9 cellular contexts compared by ENCODE assay signal in genomic region chr1:66335859-66336640, GRCh38.
A peak's percentile ranks its signal among the peaks of the same experiment; 100 is the strongest.
DNase-seq lines count a peak whose midpoint lies in the region; ATAC-seq and TF ChIP-seq lines count a peak whose summit lies in the region.
"Had no signal": no experiment of that assay in that cellular context is flagged by ENCODE, and none has a peak within 500 bp of the region (broad histone marks: within the 10 kb centered on the region; RNA-seq: fewer than 3 reads in every experiment).

No MANE protein-coding gene starts in this region.

- TF ChIP-seq CTCF in NB4 (IDR thresholded peaks at IDR 0.05; ENCODE audit: low read depth, low read length) (no peak), fibroblast of lung (conservative IDR thresholded peaks at IDR 0.05 in 1 of 2, IDR thresholded peaks at IDR 0.05 in 1 of 2; ENCODE audit: low read depth in 1 of 2, low read length in 2 of 2) (no peak), psoas muscle (IDR thresholded peaks at IDR 0.05) (no peak)

- H3K27me3 ChIP-seq in fibroblast of lung (ENCODE audit: control insufficient read depth, insufficient read depth, low read length) (no peaks in the 10 kb centered on the region), psoas muscle (ENCODE audit: insufficient read depth in 3 of 3, low read length in 2 of 3) (no peaks in the 10 kb centered on the region)

- peaks cover 5% of the 10 kb centered on the region for H3K4me1 ChIP-seq in fibroblast of lung (ENCODE audit: control insufficient read depth, extremely low read depth, insufficient read depth, low read length)
- peaks cover 55% of the 10 kb centered on the region for H3K4me1 ChIP-seq in psoas muscle

- no peak overlapping the region for H3K4me2 ChIP-seq in fibroblast of lung (ENCODE audit: extremely low read depth, insufficient read depth, low read length)
- H3K4me2 ChIP-seq: KMS-11 had no signal

- no peaks in the 10 kb centered on the region for H3K79me2 ChIP-seq in fibroblast of lung (ENCODE audit: control insufficient read depth, insufficient read depth, low read length)

- DNase-seq in GDM1 (lab: John Stamatoyannopoulos, UW) (peak; percentile 87), NB4 (ENCODE audit: low read depth) (peak; percentile 97), fibroblast of lung (ENCODE audit: low read depth in 2 of 2) (no peak), psoas muscle (peak; percentile 74 to 86), NCI-H526 (lab: John Stamatoyannopoulos, UW) (no peak), HK-2 (ENCODE audit: unreplicated experiment) (no peak)
- peak; percentile 78 for DNase-seq in activated CD8-positive, alpha-beta memory T cell treated with anti-CD3 and anti-CD28 coated beads, Interleukin-2, amount 50 U/mL, for 1 hour (ENCODE audit: extremely low read depth)

- no peak overlapping the region for H3K27ac ChIP-seq in fibroblast of lung (ENCODE audit: insufficient read depth, low read length)
- H3K27ac ChIP-seq in psoas muscle: peak overlapping the region; percentile 95
- H3K27ac ChIP-seq: KMS-11 had no signal

- WGBS in psoas muscle, 3 donors: 5 to 9% (median 7%) methylated on average over 10 of the region's 10 CpGs

- H3K36me3 ChIP-seq in fibroblast of lung (ENCODE audit: control insufficient read depth, insufficient read depth, low read length): no peaks in the 10 kb centered on the region
- no peaks in the 10 kb centered on the region for H3K36me3 ChIP-seq in psoas muscle (ENCODE audit: insufficient read depth in 1 of 2, low read depth in 1 of 2)

- TF ChIP-seq POLR2A in NB4 (IDR thresholded peaks at IDR 0.05; ENCODE audit: extremely low read depth, insufficient read length): no peak

- intact Hi-C loops in psoas muscle (cut with DNase I): no loop called here

- no peak overlapping the region for H3K9ac ChIP-seq in fibroblast of lung (ENCODE audit: insufficient read depth, low read length)
- H3K9ac ChIP-seq: KMS-11 had no signal

- ATAC-seq in GM21723 (IDR thresholded peaks at IDR 0.05; ENCODE audit: unreplicated experiment): peak; percentile 80
- ATAC-seq in psoas muscle: peak; percentile 84 to 88 (median 84)

- H3K9me3 ChIP-seq in fibroblast of lung (ENCODE audit: control insufficient read depth, insufficient read depth, low read depth, low read length) (no peaks in the 10 kb centered on the region), psoas muscle (no peaks in the 10 kb centered on the region)

- H3K4me3 ChIP-seq in NB4 (ENCODE audit: low read depth, low read length): peak overlapping the region; percentile 94
- H3K4me3 ChIP-seq in fibroblast of lung (replicated peaks in 1 of 4; ENCODE audit: control extremely low read depth in 1 of 4, insufficient read depth in 1 of 4, low read depth in 3 of 4, low read length in 4 of 4): no peak overlapping the region
- H3K4me3 ChIP-seq in psoas muscle: peak overlapping the region; percentile 89

- no peaks in the 10 kb centered on the region for H4K20me1 ChIP-seq in fibroblast of lung (ENCODE audit: control insufficient read depth, extremely low read depth, insufficient read depth, low read length)

- H2AFZ ChIP-seq in fibroblast of lung (ENCODE audit: low read length): peak overlapping the region; percentile 39

Comparison
In these comparisons a context has a peak if more than half of its experiments do, and no peak if none do; other contexts are left out.
1. DNase-seq: peak in GDM1 (single experiment), NB4 (single experiment), activated CD8-positive, alpha-beta memory T cell treated with anti-CD3 and anti-CD28 coated beads, Interleukin-2, amount 50 U/mL, for 1 hour (single experiment) and psoas muscle (2 of 2); none in fibroblast of lung (0 of 2), NCI-H526 (0 of 2) and HK-2 (single experiment).
2. H3K4me3 ChIP-seq: peak in NB4 (single experiment) and psoas muscle (single experiment); none in fibroblast of lung (0 of 4).